In genomic region chr12:27655476-27655875, GRCh38 we compare ENCODE assay signal across 7 cellular contexts. TPM values are rescaled to one million over a fixed set of nuclear protein-coding genes. Genes with fewer than 3 reads are reported as not detected.
DNase-seq lines count a peak whose midpoint lies in the region; ATAC-seq, FAIRE-seq and TF ChIP-seq lines count a peak whose summit lies in the region.
"Not testable (repeated sequence)": the region's sequence is repeated elsewhere in the genome, so short reads cannot be mapped to it uniquely, and the experiment has no call there.
"Had no signal": no experiment of that assay in that cellular context is flagged by ENCODE, and none has a peak within 500 bp of the region (broad histone marks: within the 10 kb centered on the region; RNA-seq: fewer than 3 reads in every experiment).

No MANE protein-coding gene starts in this region.

- CTCF ChIA-PET in MCF 10A (lab: Yijun Ruan, JAX): not testable (repeated sequence)

- not testable (repeated sequence) for H3K27ac Mint-ChIP-seq in astrocyte (ENCODE audit: unreplicated experiment)
- peak overlapping the region; percentile 13 for H3K27ac Mint-ChIP-seq in MCF 10A (ENCODE audit: low read depth, unreplicated experiment)

- H2AFZ ChIP-seq in astrocyte (ENCODE audit: low read depth, low read length): not testable (repeated sequence)

- H3K27me3 ChIP-seq in astrocyte (ENCODE audit: insufficient read depth, low read length); pancreas: not testable (repeated sequence)

- ATAC-seq in HG02678 (IDR thresholded peaks at IDR 0.05; ENCODE audit: unreplicated experiment): peak; percentile 49
- ATAC-seq in HG03354 (IDR thresholded peaks at IDR 0.05; ENCODE audit: poor library complexity, severe bottlenecking, unreplicated experiment): peak; percentile 70
- not testable (repeated sequence) for ATAC-seq in pancreas

- peaks cover 15% of the 10 kb centered on the region for H3K36me3 ChIP-seq in astrocyte (ENCODE audit: insufficient read depth, low read length)
- peaks cover 0 to 13% (median 0%) of the 10 kb centered on the region in 3 donors for H3K36me3 ChIP-seq in pancreas

- TF ChIP-seq CTCF in astrocyte (IDR thresholded peaks at IDR 0.05; ENCODE audit: insufficient read depth, low read depth, low read length); MCF 10A (IDR thresholded peaks at IDR 0.05; ENCODE audit: unreplicated experiment); pancreas (IDR thresholded peaks at IDR 0.05): not testable (repeated sequence)

- H3K36me3 Mint-ChIP-seq in astrocyte (ENCODE audit: low read depth, unreplicated experiment): not testable (repeated sequence)
- H3K36me3 Mint-ChIP-seq in MCF 10A (ENCODE audit: insufficient read depth, unreplicated experiment): peaks cover 20% of the 10 kb centered on the region

- H3K4me3 Mint-ChIP-seq in astrocyte (ENCODE audit: unreplicated experiment); MCF 10A (ENCODE audit: unreplicated experiment): not testable (repeated sequence)

- not testable (repeated sequence) for H3K9ac ChIP-seq in astrocyte (ENCODE audit: low read length)

- not testable (repeated sequence) for H3K79me2 ChIP-seq in astrocyte (ENCODE audit: insufficient read depth, low read length)

- intact Hi-C loops in MCF 10A (cut with micrococcal nuclease): not testable (repeated sequence)
- intact Hi-C loops in pancreas (cut with DNase I): loop anchor here in 1 of 3 donors (10.0 kb wide), 1 partner anchor 221 kb away; no protein-coding TSS in a partner anchor

- not testable (repeated sequence) for H3K4me1 Mint-ChIP-seq in astrocyte (ENCODE audit: low read depth, unreplicated experiment); MCF 10A (ENCODE audit: insufficient read depth, unreplicated experiment)

- H3K27ac ChIP-seq in astrocyte (ENCODE audit: low read depth, low read length); pancreas: not testable (repeated sequence)

- H4K20me1 ChIP-seq in astrocyte (ENCODE audit: insufficient read depth, low read length): not testable (repeated sequence)

- not testable (repeated sequence) for H3K27me3 Mint-ChIP-seq in astrocyte (ENCODE audit: low read depth, unreplicated experiment); MCF 10A (ENCODE audit: insufficient read depth, unreplicated experiment)

- 75% methylated on average over 3 of the region's 3 CpGs for WGBS in pancreas, 2 donors

- not testable (repeated sequence) for TF ChIP-seq POLR2A in GM12892 (IDR thresholded peaks at IDR 0.05; ENCODE audit: low read depth, low read length)

- not testable (repeated sequence) for H3K9me3 ChIP-seq in astrocyte (ENCODE audit: insufficient read depth, low read depth, low read length); pancreas

- not testable (repeated sequence) for H3K4me1 ChIP-seq in astrocyte (ENCODE audit: insufficient read depth, low read length); pancreas

- H3K4me2 ChIP-seq in astrocyte (ENCODE audit: low read length): not testable (repeated sequence)

- FAIRE-seq in GM12892 (lab: Jason Lieb, UNC): peak; percentile 92
- peak; percentile 20 for FAIRE-seq in astrocyte (lab: Jason Lieb, UNC)
- peak; percentile 61 for FAIRE-seq in pancreas (lab: Jason Lieb, UNC)

- not testable (repeated sequence) for H3K9me3 Mint-ChIP-seq in astrocyte (ENCODE audit: unreplicated experiment); MCF 10A (ENCODE audit: unreplicated experiment)

- not testable (repeated sequence) for DNase-seq in GM12892 (ENCODE audit: insufficient read length); astrocyte (ENCODE audit: low read depth); MCF 10A (ENCODE audit: unreplicated experiment); pancreas

- POLR2A ChIA-PET in MCF 10A (lab: Yijun Ruan, JAX): interaction anchor here (1.2 kb wide), 1 partner anchor 132 kb away, joined by 4 read pairs; no protein-coding TSS in a partner anchor

- not testable (repeated sequence) for H3K4me3 ChIP-seq in astrocyte (ENCODE audit: insufficient read depth, low read depth, low read length); pancreas

- not testable (repeated sequence) for BruUV-seq in MCF 10A (replicated peaks; lab: Mats Ljungman, UMichigan)

RNA-seq across cellular contexts. Expression of gene REP15, which starts 40.8 kb away (rescaled TPM):
- 0.59 TPM for polyA plus RNA-seq in GM12892 (2012; ENCODE audit: missing spikeins)
- total RNA-seq in astrocyte (2.1 and 3.8 TPM in 2 replicates), MCF 10A (2022) (0.86 and 1.3 TPM in 2 replicates), pancreas (1 to 10 TPM in 1 of 6 donors, under 1 TPM in 4, not detected in 1; 0.39 to 1.5 (median 0.51) TPM)
- 1 to 10 TPM in 1 of 2 donors, under 1 TPM in 1; 0.80 to 1.1 TPM for polyA plus RNA-seq in pancreas
- total RNA-seq: CD4-positive, alpha-beta memory T cell had no signal

RNA-seq across cellular contexts. Expression of gene MRPS35, which starts 55.2 kb away (rescaled TPM):
- polyA plus RNA-seq in GM12892 (2012; ENCODE audit: missing spikeins): 58.3 TPM
- 48.2 and 50.4 TPM in 2 replicates for total RNA-seq in astrocyte
- 63.8 and 69.0 TPM in 2 replicates for total RNA-seq in MCF 10A (2022)
- total RNA-seq in pancreas: 10 to 100 TPM in 4 of 6 donors, 1 to 10 TPM in 2; 8.2 to 21.4 (median 14.9) TPM
- polyA plus RNA-seq in pancreas: 10 to 100 TPM in 1 of 2 donors, 1 to 10 TPM in 1; 9.3 to 20.0 TPM
